In genomic region chr20:43863330-43863729, GRCh38 we compare ENCODE assay signal across 2 cellular contexts.
TF ChIP-seq lines count a peak whose summit lies in the region.

No MANE protein-coding gene starts in this region.

TF ChIP-seq in liver, 16 proteins besides CTCF, POLR2A, EP300 and RAD21:
- TF ChIP-seq NR2F2 (IDR thresholded peaks at IDR 0.05) (peak; percentile 16), FOXA1 (IDR thresholded peaks at IDR 0.05) (no peak), FOXA2 (IDR thresholded peaks at IDR 0.05) (no peak), HNF4G (IDR thresholded peaks at IDR 0.05) (no peak), SP1 (IDR thresholded peaks at IDR 0.05) (no peak)

TF ChIP-seq in HepG2, 621 proteins besides CTCF, POLR2A, EP300 and RAD21:
- no peak for TF ChIP-seq JARID2 (CRISPR knock-in tag; IDR thresholded peaks at IDR 0.05; ENCODE audit: insufficient replicate concordance)
- no peak for TF ChIP-seq ZNF766 (CRISPR knock-in tag; IDR thresholded peaks at IDR 0.05; ENCODE audit: borderline replicate concordance)
- no peak for TF ChIP-seq ZNF12 (CRISPR knock-in tag; IDR thresholded peaks at IDR 0.05)
- TF ChIP-seq REXO4 (CRISPR knock-in tag; IDR thresholded peaks at IDR 0.05; ENCODE audit: borderline replicate concordance): no peak
